9 cellular contexts compared by ENCODE assay signal in the genomic region with DNA sequence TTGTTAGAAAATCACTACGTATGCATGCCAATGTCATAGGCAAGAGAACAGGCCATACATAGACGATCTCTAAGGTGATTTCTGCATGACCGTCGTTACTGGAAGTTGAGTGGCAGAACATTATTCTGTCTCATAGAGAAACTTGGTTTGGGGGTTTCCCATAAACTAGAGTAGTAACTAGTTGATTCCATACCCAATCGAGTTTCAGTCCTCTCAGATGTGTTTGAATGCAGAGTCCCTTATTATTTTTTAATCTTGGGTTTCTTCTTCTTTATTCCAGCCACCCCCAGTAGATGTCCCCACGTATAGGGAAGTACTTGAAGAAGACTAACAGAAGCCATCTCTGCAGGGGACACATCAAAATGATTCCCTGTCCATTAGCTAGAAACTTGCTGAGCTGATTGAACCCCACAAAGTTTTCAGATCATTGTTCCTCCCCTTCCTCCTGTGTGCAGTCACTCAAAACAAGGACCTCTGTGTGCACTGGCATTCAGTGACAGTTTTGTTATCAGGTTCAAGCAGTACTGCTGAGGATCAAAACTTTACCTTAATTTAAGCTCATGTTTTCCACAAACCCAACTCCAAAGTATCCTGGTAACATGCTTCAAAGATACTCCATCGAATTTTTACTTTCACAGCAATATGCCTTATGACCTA.
DNase-seq lines count a peak whose midpoint lies in the region; ATAC-seq lines count a peak whose summit lies in the region.
"Had no signal": no experiment of that assay in that cellular context is flagged by ENCODE, and none has a peak within 500 bp of the region (broad histone marks: within the 10 kb centered on the region; RNA-seq: fewer than 3 reads in every experiment).

No MANE protein-coding gene starts in this region.

- in situ Hi-C loops in ACHN (cut with HindIII; ENCODE audit: low pct_ligation_motif_present, low pct_unique_long_range_greater_than_20kb, low sequenced_read_pairs), result no loop called here
- in situ Hi-C loops in SK-MEL-5 (cut with HindIII; ENCODE audit: low pct_unique_long_range_greater_than_20kb, low sequenced_read_pairs), result no loop called here

- peak; percentile 10 for DNase-seq in ACHN
- peak; percentile 25 for DNase-seq in SK-MEL-5 (ENCODE audit: low read depth, low spot score)
- DNase-seq in AG08396 (ENCODE audit: low spot score), result no peak
- no peak for DNase-seq in stimulated activated CD4-positive, alpha-beta T cell treated with anti-CD3 and anti-CD28 coated beads, Interleukin-2, amount 100 ng/mL, for 48 hours
- no peak for DNase-seq in stimulated activated CD4-positive, alpha-beta T cell treated with anti-CD3 and anti-CD28 coated beads, Interleukin-1b, Interleukin-23, amount 100 ng/mL, for 48 hours
- no peak for DNase-seq in NCI-H2107 (lab: John Stamatoyannopoulos, UW)
- DNase-seq: T1000 had no signal

- ATAC-seq in GM18873 (IDR thresholded peaks at IDR 0.05; ENCODE audit: low FRiP score, unreplicated experiment), result peak; percentile 75
- ATAC-seq in HG02938 (IDR thresholded peaks at IDR 0.05; ENCODE audit: unreplicated experiment), result peak; percentile 85

Comparison
In these comparisons a context has a peak if more than half of its experiments do, and no peak if none do; other contexts are left out.
1. DNase-seq: peak in ACHN (single experiment) and SK-MEL-5 (single experiment); none in AG08396 (single experiment), stimulated activated CD4-positive, alpha-beta T cell treated with anti-CD3 and anti-CD28 coated beads, Interleukin-2, amount 100 ng/mL, for 48 hours (0 of 2), stimulated activated CD4-positive, alpha-beta T cell treated with anti-CD3 and anti-CD28 coated beads, Interleukin-1b, Interleukin-23, amount 100 ng/mL, for 48 hours (single experiment) and NCI-H2107 (single experiment).